Comparison of ENCODE assay signal across 36 cellular contexts in genomic region chr4:52852041-52852440, GRCh38. TPM values are rescaled to one million over a fixed set of nuclear protein-coding genes. Genes with fewer than 3 reads are reported as not detected.
"Had no signal": no experiment of that assay in that cellular context is flagged by ENCODE, and none has a peak within 500 bp of the region (broad histone marks: within the 10 kb centered on the region; RNA-seq: fewer than 3 reads in every experiment).

No MANE protein-coding gene starts in this region.

- H3K9me3 ChIP-seq: left lung, lower lobe of right lung, mucosa of descending colon, pancreas, psoas muscle, thyroid gland, upper lobe of right lung had no signal

- H3K27ac ChIP-seq: brain microvascular endothelial cell, left lung, lower lobe of right lung, pancreas, psoas muscle, thyroid gland, upper lobe of right lung, WERI-Rb-1 had no signal

- H3K4me1 Mint-ChIP-seq: stimulated activated memory B cell treated with anti-CD40 and anti-IgM and Interleukin-4, amounts not matched to agents 10 μg/mL and 1 μg/mL and 100 μg/mL, for 72 hours had no signal

- H3K9me3 Mint-ChIP-seq: activated CD4-positive, alpha-beta memory T cell treated with anti-CD3 and anti-CD28 coated beads for 36 hours; activated CD4-positive, alpha-beta T cell treated with anti-CD3 and anti-CD28 coated beads, Interleukin-2, amount 10 ng/mL, durations not matched to agents 24 days and 14 days; activated naive CD4-positive, alpha-beta T cell treated with anti-CD3 and anti-CD28 coated beads for 36 hours; activated naive CD8-positive, alpha-beta T cell treated with anti-CD3 and anti-CD28 coated beads for 36 hours; activated T-helper 1 cell treated with anti-CD3 and anti-CD28 coated beads, Interleukin-12 subunit alpha, Interleukin-12 subunit beta, Interleukin-2, Interleukin-4 antibody, amounts not matched to agents 30 ng/mL and 10 ng/mL and 1 ng/mL, durations not matched to agents 14 hours and 24 hours and 36 hours; natural killer cell treated with Interleukin-12 subunit alpha and Interleukin-12 subunit beta and Interleukin-15 and Interleukin-18, amount 100 ng/mL, for 72 hours; stimulated activated memory B cell treated with anti-CD40 and anti-IgM and Interleukin-4, amounts not matched to agents 10 μg/mL and 1 μg/mL and 100 μg/mL, for 72 hours; T-helper 1 cell treated with Interleukin-12 subunit alpha and Interleukin-12 subunit beta and Interleukin-4 antibody, amounts not matched to agents 30 μg/mL and 1 μg/mL, for 36 hours had no signal

- H3K27ac Mint-ChIP-seq: activated CD4-positive, alpha-beta memory T cell treated with anti-CD3 and anti-CD28 coated beads for 36 hours; activated CD4-positive, alpha-beta T cell treated with anti-CD3 and anti-CD28 coated beads, Interleukin-2, amount 10 ng/mL, durations not matched to agents 24 days and 14 days; activated naive CD4-positive, alpha-beta T cell treated with anti-CD3 and anti-CD28 coated beads for 36 hours; activated naive CD8-positive, alpha-beta T cell treated with anti-CD3 and anti-CD28 coated beads for 36 hours; activated T-helper 1 cell treated with anti-CD3 and anti-CD28 coated beads, Interleukin-12 subunit alpha, Interleukin-12 subunit beta, Interleukin-2, Interleukin-4 antibody, amounts not matched to agents 30 ng/mL and 10 ng/mL and 1 ng/mL, durations not matched to agents 14 hours and 24 hours and 36 hours; natural killer cell treated with Interleukin-12 subunit alpha and Interleukin-12 subunit beta and Interleukin-15 and Interleukin-18, amount 100 ng/mL, for 72 hours; stimulated activated memory B cell treated with anti-CD40 and anti-IgM and Interleukin-4, amounts not matched to agents 10 μg/mL and 1 μg/mL and 100 μg/mL, for 72 hours; stimulated activated naive CD8-positive, alpha-beta T cell treated with anti-CD3 and anti-CD28 coated beads, Interleukin-15, amount 100 ng/mL, for 72 hours; T-helper 1 cell treated with Interleukin-12 subunit alpha and Interleukin-12 subunit beta and Interleukin-4 antibody, amounts not matched to agents 30 μg/mL and 1 μg/mL, for 36 hours had no signal

- ATAC-seq: activated CD4-positive, CD25-positive, alpha-beta regulatory T cell treated with anti-CD3 and anti-CD28 coated beads, Interleukin-2, amount 50 U/mL, for 24 hours; left lung; lower lobe of right lung; mucosa of descending colon; natural killer cell treated with Interleukin-12 subunit alpha and Interleukin-12 subunit beta and Interleukin-15 and Interleukin-18, amount 100 ng/mL, for 72 hours; pancreas; stimulated activated memory B cell treated with anti-CD40 and anti-IgM and Interleukin-4, amounts not matched to agents 10 μg/mL and 1 μg/mL and 100 μg/mL, for 72 hours; stimulated activated naive CD8-positive, alpha-beta T cell treated with anti-CD3 and anti-CD28 coated beads, Interleukin-15, amount 100 ng/mL, for 72 hours; upper lobe of right lung had no signal

- FAIRE-seq: astrocyte, endothelial cell of umbilical vein, islet of Langerhans, pancreas, TTC549 had no signal

- H3K36me3 ChIP-seq: brain microvascular endothelial cell, left lung, lower lobe of right lung, pancreas, thyroid gland, upper lobe of right lung, WERI-Rb-1 had no signal

- H3K27me3 ChIP-seq: brain microvascular endothelial cell, left lung, pancreas, thyroid gland, upper lobe of right lung had no signal

- H3K4me1 ChIP-seq: lower lobe of right lung, upper lobe of right lung had no signal

- H3K36me3 Mint-ChIP-seq: activated CD4-positive, alpha-beta memory T cell treated with anti-CD3 and anti-CD28 coated beads for 36 hours; activated naive CD8-positive, alpha-beta T cell treated with anti-CD3 and anti-CD28 coated beads for 36 hours; natural killer cell treated with Interleukin-12 subunit alpha and Interleukin-12 subunit beta and Interleukin-15 and Interleukin-18, amount 100 ng/mL, for 72 hours; stimulated activated memory B cell treated with anti-CD40 and anti-IgM and Interleukin-4, amounts not matched to agents 10 μg/mL and 1 μg/mL and 100 μg/mL, for 72 hours had no signal

- H3K4me3 ChIP-seq: left lung, lower lobe of right lung, mucosa of descending colon, pancreas, psoas muscle, smooth muscle cell, thyroid gland, upper lobe of right lung had no signal

- DNase-seq: activated CD4-positive, alpha-beta memory T cell treated with anti-CD3 and anti-CD28 coated beads for 36 hours; activated CD4-positive, alpha-beta T cell treated with anti-CD3 and anti-CD28 coated beads, Interleukin-2, amount 10 ng/mL, durations not matched to agents 24 days and 14 days; activated CD8-positive, alpha-beta memory T cell treated with anti-CD3 and anti-CD28 coated beads, Interleukin-2, amount 50 U/mL, for 4 hours; activated effector memory CD4-positive, alpha-beta T cell treated with anti-CD3 and anti-CD28 coated beads, Interleukin-2, amount 50 U/mL, for 16 hours; activated naive CD4-positive, alpha-beta T cell treated with anti-CD3 and anti-CD28 coated beads for 36 hours; activated naive CD8-positive, alpha-beta T cell treated with anti-CD3 and anti-CD28 coated beads for 36 hours; activated T-cell treated with anti-CD3 and anti-CD28 coated beads, Interleukin-2, amount 50 U/mL, for 1 hour; brain microvascular endothelial cell; caudate nucleus; cortex of kidney; foreskin melanocyte; left lung; lower lobe of right lung; mesendoderm; mucosa of descending colon; pancreas; psoas muscle; stimulated activated CD4-positive, alpha-beta T cell treated with anti-CD3 and anti-CD28 coated beads, Interleukin-1b, Interleukin-23, amount 100 ng/mL, for 48 hours; stimulated activated CD4-positive, alpha-beta T cell treated with anti-CD3 and anti-CD28 coated beads, Interleukin-4, amount 100 ng/mL, for 4 hours; stimulated activated CD8-positive, alpha-beta memory T cell treated with anti-CD3 and anti-CD28 coated beads, Interleukin-4, amount 100 ng/mL, for 48 hours; stimulated activated naive CD8-positive, alpha-beta T cell treated with anti-CD3 and anti-CD28 coated beads, Interleukin-15, amount 100 ng/mL, for 72 hours; T-helper 9 cell; thyroid gland; upper lobe of right lung; WERI-Rb-1 had no signal

- H3K4me3 Mint-ChIP-seq: activated CD4-positive, alpha-beta memory T cell treated with anti-CD3 and anti-CD28 coated beads for 36 hours; activated CD4-positive, alpha-beta T cell treated with anti-CD3 and anti-CD28 coated beads, Interleukin-2, amount 10 ng/mL, durations not matched to agents 24 days and 14 days; activated naive CD4-positive, alpha-beta T cell treated with anti-CD3 and anti-CD28 coated beads for 36 hours; activated naive CD8-positive, alpha-beta T cell treated with anti-CD3 and anti-CD28 coated beads for 36 hours; activated T-helper 1 cell treated with anti-CD3 and anti-CD28 coated beads, Interleukin-12 subunit alpha, Interleukin-12 subunit beta, Interleukin-2, Interleukin-4 antibody, amounts not matched to agents 30 ng/mL and 10 ng/mL and 1 ng/mL, durations not matched to agents 14 hours and 24 hours and 36 hours; natural killer cell treated with Interleukin-12 subunit alpha and Interleukin-12 subunit beta and Interleukin-15 and Interleukin-18, amount 100 ng/mL, for 72 hours; stimulated activated memory B cell treated with anti-CD40 and anti-IgM and Interleukin-4, amounts not matched to agents 10 μg/mL and 1 μg/mL and 100 μg/mL, for 72 hours; stimulated activated naive CD8-positive, alpha-beta T cell treated with anti-CD3 and anti-CD28 coated beads, Interleukin-15, amount 100 ng/mL, for 72 hours; T-helper 1 cell treated with Interleukin-12 subunit alpha and Interleukin-12 subunit beta and Interleukin-4 antibody, amounts not matched to agents 30 μg/mL and 1 μg/mL, for 36 hours had no signal

- H3K27me3 Mint-ChIP-seq: activated CD4-positive, alpha-beta T cell treated with anti-CD3 and anti-CD28 coated beads, Interleukin-2, amount 10 ng/mL, durations not matched to agents 24 days and 14 days; activated naive CD8-positive, alpha-beta T cell treated with anti-CD3 and anti-CD28 coated beads for 36 hours had no signal

RNA-seq across cellular contexts. Expression of gene RASL11B, which starts 10.1 kb away (rescaled TPM):
- total RNA-seq: endothelial cell of umbilical vein; glomerular endothelial cell; natural killer cell treated with Interleukin-12 subunit alpha and Interleukin-12 subunit beta and Interleukin-15 and Interleukin-18, amount 100 ng/mL, for 72 hours had no signal
